26 cellular contexts compared by ENCODE assay signal in genomic region chr17:33390479-33391027, GRCh38.
DNase-seq lines count a peak whose midpoint lies in the region; ATAC-seq and TF ChIP-seq lines count a peak whose summit lies in the region.
"Had no signal": no experiment of that assay in that cellular context is flagged by ENCODE, and none has a peak within 500 bp of the region (broad histone marks: within the 10 kb centered on the region; RNA-seq: fewer than 3 reads in every experiment).

No MANE protein-coding gene starts in this region.

- no peak overlapping the region for H4K8ac ChIP-seq in mesendoderm (ENCODE audit: low read depth, low read length)

- H3K79me2 ChIP-seq in mesendoderm (ENCODE audit: control insufficient read depth, insufficient read depth, low read length), result no peaks in the 10 kb centered on the region

- H3K4me3 ChIP-seq in body of pancreas (no peak overlapping the region), mesendoderm (ENCODE audit: low read length) (no peak overlapping the region), HAP-1 (no peak overlapping the region)
- H3K4me3 ChIP-seq in CD8-positive, alpha-beta memory T cell (ENCODE audit: low read length), result no peak overlapping the region
- H3K4me3 ChIP-seq: SJCRH30, vagina had no signal

- WGBS in body of pancreas, 2 donors, result 54 to 64% methylated on average over 6 of the region's 6 CpGs
- no CpG with 5 or more reads among the region's 6 CpGs for WGBS in mesendoderm (ENCODE audit: extremely low coverage, insufficient coverage, low lambda C conversion rate)

- H3K27ac Mint-ChIP-seq in CD8-positive, alpha-beta memory T cell, result no peak overlapping the region
- H3K27ac Mint-ChIP-seq: activated CD8-positive, alpha-beta memory T cell treated with anti-CD3 and anti-CD28 coated beads, Interleukin-2, amount 10 ng/mL, durations not matched to agents 7 days and 5 days; activated naive CD4-positive, alpha-beta T cell treated with anti-CD3 and anti-CD28 coated beads for 36 hours; activated T-cell treated with anti-CD3 and anti-CD28 coated beads, Interleukin-2, amount 50 U/mL, for 72 hours; dendritic cell treated with granulocyte-macrophage colony-stimulating factor and Interleukin-4, amounts not matched to agents 40 ng/mL and 50 ng/mL, for 4 days; naive thymus-derived CD8-positive, alpha-beta T cell; T-helper 17 cell had no signal

- CTCF ChIA-PET in CD8-positive, alpha-beta memory T cell (lab: Charles Lee), result no interaction called here

- no peak overlapping the region for H2BK120ac ChIP-seq in mesendoderm (ENCODE audit: low read depth, low read length)

- H3K4me2 ChIP-seq in mesendoderm (ENCODE audit: low read length), result no peak overlapping the region
- H3K4me2 ChIP-seq: KMS-11 had no signal

- no peak for TF ChIP-seq CTCF in body of pancreas (IDR thresholded peaks at IDR 0.05)

- H3K23ac ChIP-seq in mesendoderm (ENCODE audit: low read length), result no peak overlapping the region

- TF ChIP-seq POLR2A in body of pancreas (IDR thresholded peaks at IDR 0.05), result no peak

- H3K27ac ChIP-seq in body of pancreas (no peak overlapping the region), mesendoderm (ENCODE audit: low read depth, low read length) (no peak overlapping the region)
- H3K27ac ChIP-seq in CD8-positive, alpha-beta memory T cell (ENCODE audit: low read depth, low read length), result no peak overlapping the region
- H3K27ac ChIP-seq: KMS-11, SJCRH30, vagina had no signal

- H3K9me3 ChIP-seq in body of pancreas (no peaks in the 10 kb centered on the region), HAP-1 (no peaks in the 10 kb centered on the region)
- H3K9me3 ChIP-seq in CD8-positive, alpha-beta memory T cell (ENCODE audit: low read length), result no peaks in the 10 kb centered on the region
- H3K9me3 ChIP-seq: SJCRH30, vagina had no signal

- POLR2A ChIA-PET in CD8-positive, alpha-beta memory T cell (lab: Charles Lee), result no interaction called here

- ATAC-seq in body of pancreas, result peak; percentile 24
- ATAC-seq in GM18873 (IDR thresholded peaks at IDR 0.05; ENCODE audit: low FRiP score, unreplicated experiment), result no peak
- no peak for ATAC-seq in GM21528 (IDR thresholded peaks at IDR 0.05; ENCODE audit: low FRiP score, unreplicated experiment)
- ATAC-seq: activated CD8-positive, alpha-beta memory T cell treated with anti-CD3 and anti-CD28 coated beads, Interleukin-2, amount 10 ng/mL, durations not matched to agents 7 days and 5 days; activated T-cell treated with anti-CD3 and anti-CD28 coated beads, Interleukin-2, amount 50 U/mL, for 72 hours; naive thymus-derived CD8-positive, alpha-beta T cell; T-helper 17 cell had no signal

- H3K27me3 Mint-ChIP-seq in CD8-positive, alpha-beta memory T cell, result peaks cover 9 to 19% of the 10 kb centered on the region in 2 donors
- H3K27me3 Mint-ChIP-seq: activated CD8-positive, alpha-beta memory T cell treated with anti-CD3 and anti-CD28 coated beads, Interleukin-2, amount 10 ng/mL, durations not matched to agents 7 days and 5 days had no signal

- H3K4me1 Mint-ChIP-seq in CD8-positive, alpha-beta memory T cell, result no peaks in the 10 kb centered on the region
- H3K4me1 Mint-ChIP-seq: activated CD8-positive, alpha-beta memory T cell treated with anti-CD3 and anti-CD28 coated beads, Interleukin-2, amount 10 ng/mL, durations not matched to agents 7 days and 5 days; T-helper 17 cell had no signal

- in situ Hi-C loops in HAP-1 (cut with MboI; ENCODE audit: low sequenced_read_pairs), result no loop called here

- intact Hi-C loops in body of pancreas (cut with DNase I), result no loop called here

- H3K4ac ChIP-seq in mesendoderm (ENCODE audit: low read depth, low read length), result no peak overlapping the region

- no peak overlapping the region for H3K4me3 Mint-ChIP-seq in CD8-positive, alpha-beta memory T cell
- H3K4me3 Mint-ChIP-seq: activated CD8-positive, alpha-beta memory T cell treated with anti-CD3 and anti-CD28 coated beads, Interleukin-2, amount 10 ng/mL, durations not matched to agents 7 days and 5 days; activated naive CD4-positive, alpha-beta T cell treated with anti-CD3 and anti-CD28 coated beads for 36 hours; activated T-cell treated with anti-CD3 and anti-CD28 coated beads, Interleukin-2, amount 50 U/mL, for 72 hours; dendritic cell treated with granulocyte-macrophage colony-stimulating factor and Interleukin-4, amounts not matched to agents 40 ng/mL and 50 ng/mL, for 4 days; naive thymus-derived CD8-positive, alpha-beta T cell; T-helper 17 cell had no signal

- H3K9me3 Mint-ChIP-seq in CD8-positive, alpha-beta memory T cell, result no peaks in the 10 kb centered on the region
- H3K9me3 Mint-ChIP-seq: activated naive CD4-positive, alpha-beta T cell treated with anti-CD3 and anti-CD28 coated beads for 36 hours; dendritic cell treated with granulocyte-macrophage colony-stimulating factor and Interleukin-4, amounts not matched to agents 40 ng/mL and 50 ng/mL, for 4 days had no signal

- no peaks in the 10 kb centered on the region for H3K79me1 ChIP-seq in mesendoderm (ENCODE audit: low read length)

- H3K4me1 ChIP-seq in body of pancreas (no peaks in the 10 kb centered on the region), mesendoderm (ENCODE audit: control insufficient read depth, low read depth, low read length) (peaks cover 9% of the 10 kb centered on the region), HAP-1 (no peaks in the 10 kb centered on the region)
- no peaks in the 10 kb centered on the region for H3K4me1 ChIP-seq in CD8-positive, alpha-beta memory T cell (ENCODE audit: insufficient read depth, low read length)
- H3K4me1 ChIP-seq: SJCRH30, vagina had no signal

- no peaks in the 10 kb centered on the region for H3K36me3 Mint-ChIP-seq in CD8-positive, alpha-beta memory T cell
- H3K36me3 Mint-ChIP-seq: activated CD8-positive, alpha-beta memory T cell treated with anti-CD3 and anti-CD28 coated beads, Interleukin-2, amount 10 ng/mL, durations not matched to agents 7 days and 5 days; naive thymus-derived CD8-positive, alpha-beta T cell had no signal

- H3K27me3 ChIP-seq in body of pancreas (no peaks in the 10 kb centered on the region), mesendoderm (ENCODE audit: insufficient read depth, low read length, poor library complexity) (no peaks in the 10 kb centered on the region), HAP-1 (ENCODE audit: low read depth) (no peaks in the 10 kb centered on the region)
- H3K27me3 ChIP-seq in CD8-positive, alpha-beta memory T cell (ENCODE audit: insufficient read depth, low read length, poor library complexity, severe bottlenecking), result no peaks in the 10 kb centered on the region
- H3K27me3 ChIP-seq: vagina had no signal

- no peak overlapping the region for H2BK15ac ChIP-seq in mesendoderm (replicated peaks; ENCODE audit: low read depth)

- H2BK5ac ChIP-seq in mesendoderm (ENCODE audit: low read length), result peak overlapping the region; percentile 11

- no peak overlapping the region for H2AK5ac ChIP-seq in mesendoderm (ENCODE audit: low read length)

- peak; percentile 69 for DNase-seq in AG08395 (ENCODE audit: low spot score)
- peak; percentile 29 for DNase-seq in ELF-1 (ENCODE audit: low read depth, low spot score)
- peak in 2 of 4 donors; percentile 5 to 17 for DNase-seq in body of pancreas
- peak; percentile 35 for DNase-seq in mesendoderm
- DNase-seq in CD8-positive, alpha-beta memory T cell, result no peak
- DNase-seq in HAP-1 (ENCODE audit: low spot score in 2 of 2), result no peak
- DNase-seq: activated CD4-positive, alpha-beta T cell treated with anti-CD3 and anti-CD28 coated beads for 48 hours; activated CD8-positive, alpha-beta memory T cell treated with anti-CD3 and anti-CD28 coated beads, Interleukin-2, amount 10 ng/mL, durations not matched to agents 7 days and 5 days; activated naive CD4-positive, alpha-beta T cell treated with anti-CD3 and anti-CD28 coated beads for 36 hours; activated T-cell treated with anti-CD3 and anti-CD28 coated beads, Interleukin-2, amount 50 U/mL, for 72 hours; amygdala; GDM1; glutamatergic neuron; naive thymus-derived CD8-positive, alpha-beta T cell; NCI-H146; NCI-H2171; NCI-H526; stimulated activated CD4-positive, alpha-beta T cell treated with anti-CD3 and anti-CD28 coated beads, Interleukin-4, amount 100 ng/mL, for 4 hours; stimulated activated naive CD4-positive, alpha-beta T cell; T-helper 17 cell had no signal

- no peak overlapping the region for H3K9ac ChIP-seq in mesendoderm (ENCODE audit: low read length)
- H3K9ac ChIP-seq: KMS-11 had no signal

- H3K56ac ChIP-seq in mesendoderm (ENCODE audit: low read length), result no peak overlapping the region

- no peak overlapping the region for H4K5ac ChIP-seq in mesendoderm (ENCODE audit: low read length)

- H3K18ac ChIP-seq in mesendoderm (ENCODE audit: low read length), result no peak overlapping the region

- no peaks in the 10 kb centered on the region for H3K36me3 ChIP-seq in body of pancreas (replicated peaks in 1 of 2; ENCODE audit: insufficient read depth in 1 of 2, low read depth in 2 of 2)
- no peaks in the 10 kb centered on the region for H3K36me3 ChIP-seq in mesendoderm (ENCODE audit: control insufficient read depth, insufficient read depth, low read length)
- H3K36me3 ChIP-seq in CD8-positive, alpha-beta memory T cell (ENCODE audit: insufficient read depth, low read length), result no peaks in the 10 kb centered on the region
- no peaks in the 10 kb centered on the region for H3K36me3 ChIP-seq in HAP-1 (replicated peaks)
- H3K36me3 ChIP-seq: SJCRH30, vagina had no signal

Comparison
In these comparisons a context has a peak if more than half of its experiments do, and no peak if none do; other contexts are left out.
1. DNase-seq: peak in AG08395 (single experiment), ELF-1 (single experiment) and mesendoderm (single experiment); none in CD8-positive, alpha-beta memory T cell (0 of 5) and HAP-1 (0 of 2).